In the genomic region with DNA sequence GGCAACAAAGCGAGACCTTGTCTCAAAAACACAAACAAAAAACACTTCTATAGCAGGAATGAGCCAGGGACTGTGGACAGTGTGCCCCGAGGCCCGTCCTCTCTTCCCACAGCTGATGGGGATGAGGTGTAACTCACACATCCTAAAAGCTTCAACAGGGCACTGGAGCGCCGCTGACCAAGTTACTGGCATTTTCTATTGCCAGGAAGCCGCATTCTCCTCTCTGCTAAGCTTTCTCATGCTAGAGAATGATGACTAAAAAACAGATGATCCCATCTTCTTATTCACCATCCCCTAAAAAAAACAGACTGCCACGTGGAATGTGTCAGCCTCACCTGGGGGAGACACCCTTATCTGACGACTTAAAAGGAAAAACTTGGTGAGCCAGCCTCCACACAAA, we compare ENCODE assay signal across 16 cellular contexts. TPM values are rescaled to one million over a fixed set of nuclear protein-coding genes. Genes with fewer than 3 reads are reported as not detected.
DNase-seq lines count a peak whose midpoint lies in the region; ATAC-seq, FAIRE-seq and TF ChIP-seq lines count a peak whose summit lies in the region.
"Had no signal": no experiment of that assay in that cellular context is flagged by ENCODE, and none has a peak within 500 bp of the region (broad histone marks: within the 10 kb centered on the region; RNA-seq: fewer than 3 reads in every experiment).

No MANE protein-coding gene starts in this region.

- no peak overlapping the region for H2AFZ ChIP-seq in astrocyte (ENCODE audit: low read depth, low read length)

- no peak for ATAC-seq in natural killer cell treated with Interleukin-12 subunit alpha and Interleukin-12 subunit beta and Interleukin-15 and Interleukin-18, amount 100 ng/mL, for 72 hours
- ATAC-seq in natural killer cell = no peak
- ATAC-seq in GM18868 (IDR thresholded peaks at IDR 0.05; ENCODE audit: unreplicated experiment) = no peak
- no peak for ATAC-seq in HG03108 (IDR thresholded peaks at IDR 0.05; ENCODE audit: unreplicated experiment)
- ATAC-seq: activated T-helper 17 cell treated with anti-CD3 and anti-CD28 coated beads, Interleukin-2, amount 50 U/mL, for 72 hours had no signal

- H3K27ac ChIP-seq in astrocyte (ENCODE audit: low read depth, low read length) = no peak overlapping the region
- peak overlapping the region; percentile 68 to 91 for H3K27ac ChIP-seq in liver (ENCODE audit: low read depth in 1 of 2, low read length in 2 of 2)
- H3K27ac ChIP-seq: VCaP had no signal

- H3K4me1 ChIP-seq in astrocyte (ENCODE audit: insufficient read depth, low read length) = peaks cover 33% of the 10 kb centered on the region
- H3K4me1 ChIP-seq in liver (ENCODE audit: control insufficient read depth in 4 of 4, insufficient read depth in 4 of 4, low read length in 3 of 4) = peaks cover 14 to 25% (median 20%) of the 10 kb centered on the region in 4 donors

- peaks cover 6 to 28% of the 10 kb centered on the region in 2 donors for H3K4me1 Mint-ChIP-seq in natural killer cell treated with Interleukin-12 subunit alpha and Interleukin-12 subunit beta and Interleukin-15 and Interleukin-18, amount 100 ng/mL, for 72 hours (ENCODE audit: low read depth in 2 of 2)
- H3K4me1 Mint-ChIP-seq in natural killer cell (peaks cover 18 to 30% of the 10 kb centered on the region in 2 donors), astrocyte (ENCODE audit: low read depth, unreplicated experiment) (peaks cover 35% of the 10 kb centered on the region)

- no peaks in the 10 kb centered on the region for H3K27me3 Mint-ChIP-seq in natural killer cell treated with Interleukin-12 subunit alpha and Interleukin-12 subunit beta and Interleukin-15 and Interleukin-18, amount 100 ng/mL, for 72 hours
- H3K27me3 Mint-ChIP-seq in natural killer cell (ENCODE audit: low read depth in 2 of 2) (no peaks in the 10 kb centered on the region), astrocyte (ENCODE audit: low read depth, unreplicated experiment) (no peaks in the 10 kb centered on the region)
- H3K27me3 Mint-ChIP-seq: activated T-helper 17 cell treated with anti-CD3 and anti-CD28 coated beads, Interleukin-2, amount 50 U/mL, for 72 hours had no signal

- TF ChIP-seq RAD21 in liver (IDR thresholded peaks at IDR 0.05) = no peak

- H3K4me2 ChIP-seq in astrocyte (ENCODE audit: low read length) = no peak overlapping the region

- H3K9ac ChIP-seq in astrocyte (ENCODE audit: low read length) (no peak overlapping the region), liver (ENCODE audit: low read depth in 1 of 2, low read length in 2 of 2) (no peak overlapping the region)

- H3K4me3 Mint-ChIP-seq in natural killer cell treated with Interleukin-12 subunit alpha and Interleukin-12 subunit beta and Interleukin-15 and Interleukin-18, amount 100 ng/mL, for 72 hours = no peak overlapping the region
- H3K4me3 Mint-ChIP-seq in natural killer cell (no peak overlapping the region), astrocyte (ENCODE audit: unreplicated experiment) (no peak overlapping the region)
- H3K4me3 Mint-ChIP-seq: activated T-helper 17 cell treated with anti-CD3 and anti-CD28 coated beads, Interleukin-2, amount 50 U/mL, for 72 hours had no signal

- H3K36me3 Mint-ChIP-seq in natural killer cell treated with Interleukin-12 subunit alpha and Interleukin-12 subunit beta and Interleukin-15 and Interleukin-18, amount 100 ng/mL, for 72 hours = peaks cover 4% of the 10 kb centered on the region
- H3K36me3 Mint-ChIP-seq in natural killer cell (no peaks in the 10 kb centered on the region), astrocyte (ENCODE audit: low read depth, unreplicated experiment) (peaks cover 23% of the 10 kb centered on the region)

- TF ChIP-seq CTCF in natural killer cell (IDR thresholded peaks at IDR 0.05) (no peak), astrocyte (IDR thresholded peaks at IDR 0.05; ENCODE audit: insufficient read depth, low read depth, low read length) (no peak), liver (IDR thresholded peaks at IDR 0.05; ENCODE audit: low read depth, low read length, missing input control) (no peak)

- intact Hi-C loops in natural killer cell (cut with micrococcal nuclease) = no loop called here

- H3K9me3 Mint-ChIP-seq in natural killer cell treated with Interleukin-12 subunit alpha and Interleukin-12 subunit beta and Interleukin-15 and Interleukin-18, amount 100 ng/mL, for 72 hours = no peaks in the 10 kb centered on the region
- H3K9me3 Mint-ChIP-seq in natural killer cell = no peaks in the 10 kb centered on the region
- no peaks in the 10 kb centered on the region for H3K9me3 Mint-ChIP-seq in astrocyte (ENCODE audit: unreplicated experiment)
- H3K9me3 Mint-ChIP-seq: activated T-helper 17 cell treated with anti-CD3 and anti-CD28 coated beads, Interleukin-2, amount 50 U/mL, for 72 hours had no signal

- peaks cover 32% of the 10 kb centered on the region for H3K36me3 ChIP-seq in astrocyte (ENCODE audit: insufficient read depth, low read length)
- peaks cover 15 to 43% (median 22%) of the 10 kb centered on the region in 4 donors for H3K36me3 ChIP-seq in liver (ENCODE audit: control insufficient read depth in 4 of 4, insufficient read depth in 3 of 4, low read depth in 1 of 4, low read length in 3 of 4)

- no peaks in the 10 kb centered on the region for H3K27me3 ChIP-seq in astrocyte (ENCODE audit: insufficient read depth, low read length)
- H3K27me3 ChIP-seq in liver (ENCODE audit: control insufficient read depth in 4 of 4, insufficient read depth in 4 of 4, low read length in 3 of 4) = no peaks in the 10 kb centered on the region

- H3K4me3 ChIP-seq in astrocyte (ENCODE audit: insufficient read depth, low read depth, low read length) = no peak overlapping the region
- H3K4me3 ChIP-seq in liver (ENCODE audit: low read depth in 1 of 3, low read length in 3 of 3) = no peak overlapping the region

- FAIRE-seq in astrocyte (lab: Jason Lieb, UNC) = no peak

- DNase-seq in natural killer cell treated with Interleukin-12 subunit alpha and Interleukin-12 subunit beta and Interleukin-15 and Interleukin-18, amount 100 ng/mL, for 72 hours (ENCODE audit: low spot score) = peak; percentile 26
- DNase-seq in natural killer cell (no peak), astrocyte (ENCODE audit: low read depth) (no peak), islet precursor cell (no peak), HPDE6-E6E7 (ENCODE audit: extremely low spot score) (no peak)
- DNase-seq: hippocampal formation, NCI-H1092 treated with DMSO at 0.1 percent for 48 hours, NCI-H510A treated with DMSO at 0.1 percent for 48 hours, SHP77 had no signal

- H3K79me2 ChIP-seq in astrocyte (ENCODE audit: insufficient read depth, low read length) = peaks cover 6% of the 10 kb centered on the region

- H4K20me1 ChIP-seq in astrocyte (ENCODE audit: insufficient read depth, low read length) = peaks cover 89% of the 10 kb centered on the region

- 78% methylated on average over 8 of the region's 8 CpGs for WGBS in liver

- H3K9me3 ChIP-seq in astrocyte (ENCODE audit: insufficient read depth, low read depth, low read length) (no peaks in the 10 kb centered on the region), liver (ENCODE audit: control insufficient read depth in 4 of 4, low read length in 3 of 4) (no peaks in the 10 kb centered on the region)

- peak overlapping the region; percentile 14 to 61 for H3K27ac Mint-ChIP-seq in natural killer cell treated with Interleukin-12 subunit alpha and Interleukin-12 subunit beta and Interleukin-15 and Interleukin-18, amount 100 ng/mL, for 72 hours
- H3K27ac Mint-ChIP-seq in natural killer cell (peak overlapping the region in 1 of 2 donors; percentile 53), astrocyte (ENCODE audit: unreplicated experiment) (peak overlapping the region; percentile 53)
- H3K27ac Mint-ChIP-seq: activated T-helper 17 cell treated with anti-CD3 and anti-CD28 coated beads, Interleukin-2, amount 50 U/mL, for 72 hours had no signal

TF ChIP-seq in liver, 16 proteins besides CTCF, POLR2A, EP300 and RAD21 (continues in another document):
- no peak for TF ChIP-seq JUND (IDR thresholded peaks at IDR 0.05)
- TF ChIP-seq EGR1 (IDR thresholded peaks at IDR 0.05; ENCODE audit: low read depth in 2 of 2) = no peak
- TF ChIP-seq YY1 (IDR thresholded peaks at IDR 0.05) = no peak
- no peak for TF ChIP-seq GABPA (IDR thresholded peaks at IDR 0.05 in 1 of 2, conservative IDR thresholded peaks at IDR 0.05 in 1 of 2)
- TF ChIP-seq, protein P1, sequence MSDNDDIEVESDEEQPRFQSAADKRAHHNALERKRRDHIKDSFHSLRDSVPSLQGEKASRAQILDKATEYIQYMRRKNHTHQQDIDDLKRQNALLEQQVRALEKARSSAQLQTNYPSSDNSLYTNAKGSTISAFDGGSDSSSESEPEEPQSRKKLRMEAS (IDR thresholded peaks at IDR 0.05) = no peak
- TF ChIP-seq HNF4G (IDR thresholded peaks at IDR 0.05) = no peak
- TF ChIP-seq FOXA1 (IDR thresholded peaks at IDR 0.05) = no peak
- TF ChIP-seq RXRA (IDR thresholded peaks at IDR 0.05) = no peak
- TF ChIP-seq TAF1 (conservative IDR thresholded peaks at IDR 0.05) = no peak

RNA-seq across cellular contexts. Expression of a gene that starts 16.3 kb away (rescaled TPM):
- 10 to 100 TPM; 66.5 to 70.7 TPM for total RNA-seq in natural killer cell treated with Interleukin-12 subunit alpha and Interleukin-12 subunit beta and Interleukin-15 and Interleukin-18, amount 100 ng/mL, for 72 hours
- total RNA-seq in natural killer cell = 10 to 100 TPM; 59.0 to 70.0 (median 60.1) TPM
- total RNA-seq in astrocyte = 51.0 and 61.5 TPM in 2 replicates
- total RNA-seq in liver = 100 to 1,000 TPM in 1 of 2 donors, 10 to 100 TPM in 1; 81.2 to 162 TPM
- 100 to 1,000 TPM in 1 of 2 donors, 10 to 100 TPM in 1; 96.9 to 141 TPM for polyA plus RNA-seq in liver

RNA-seq across cellular contexts. Expression of a gene that starts 29.6 kb away (rescaled TPM):
- total RNA-seq in natural killer cell treated with Interleukin-12 subunit alpha and Interleukin-12 subunit beta and Interleukin-15 and Interleukin-18, amount 100 ng/mL, for 72 hours = not detected
- total RNA-seq in natural killer cell = 1 to 10 TPM in 1 of 3 donors, under 1 TPM in 2; 0.21 to 1.1 (median 0.29) TPM
- total RNA-seq in astrocyte = not detected in 2 replicates
- not detected for total RNA-seq in liver
- not detected for polyA plus RNA-seq in liver
- total RNA-seq: activated T-helper 17 cell treated with anti-CD3 and anti-CD28 coated beads, Interleukin-2, amount 50 U/mL, for 72 hours; mononuclear cell had no signal
- polyA plus RNA-seq: BJ had no signal

RNA-seq across cellular contexts. Expression of a gene that starts 54.9 kb away (rescaled TPM):
- total RNA-seq in natural killer cell treated with Interleukin-12 subunit alpha and Interleukin-12 subunit beta and Interleukin-15 and Interleukin-18, amount 100 ng/mL, for 72 hours = 100 to 1,000 TPM in 1 of 2 donors, 10 to 100 TPM in 1; 61.6 to 105 TPM
- 10 to 100 TPM; 33.4 to 37.6 (median 36.4) TPM for total RNA-seq in natural killer cell
- total RNA-seq in astrocyte = 57.8 TPM in 2 replicates
- 10 to 100 TPM in 1 of 2 donors, 1 to 10 TPM in 1; 6.8 to 38.9 TPM for total RNA-seq in liver
- polyA plus RNA-seq in liver = 10 to 100 TPM; 22.0 to 38.0 TPM

RNA-seq across cellular contexts. Expression of a gene that starts 55.1 kb away (rescaled TPM):
- 10 to 100 TPM; 11.8 to 12.1 TPM for total RNA-seq in natural killer cell treated with Interleukin-12 subunit alpha and Interleukin-12 subunit beta and Interleukin-15 and Interleukin-18, amount 100 ng/mL, for 72 hours
- total RNA-seq in natural killer cell = 1 to 10 TPM; 3.0 to 5.2 (median 4.1) TPM
- total RNA-seq in astrocyte = 7.9 and 9.6 TPM in 2 replicates
- 1 to 10 TPM; 3.3 to 6.5 TPM for total RNA-seq in liver
- 10 to 100 TPM in 1 of 2 donors, 1 to 10 TPM in 1; 7.6 to 11.0 TPM for polyA plus RNA-seq in liver
